9 cellular contexts compared by ENCODE assay signal in the genomic region with DNA sequence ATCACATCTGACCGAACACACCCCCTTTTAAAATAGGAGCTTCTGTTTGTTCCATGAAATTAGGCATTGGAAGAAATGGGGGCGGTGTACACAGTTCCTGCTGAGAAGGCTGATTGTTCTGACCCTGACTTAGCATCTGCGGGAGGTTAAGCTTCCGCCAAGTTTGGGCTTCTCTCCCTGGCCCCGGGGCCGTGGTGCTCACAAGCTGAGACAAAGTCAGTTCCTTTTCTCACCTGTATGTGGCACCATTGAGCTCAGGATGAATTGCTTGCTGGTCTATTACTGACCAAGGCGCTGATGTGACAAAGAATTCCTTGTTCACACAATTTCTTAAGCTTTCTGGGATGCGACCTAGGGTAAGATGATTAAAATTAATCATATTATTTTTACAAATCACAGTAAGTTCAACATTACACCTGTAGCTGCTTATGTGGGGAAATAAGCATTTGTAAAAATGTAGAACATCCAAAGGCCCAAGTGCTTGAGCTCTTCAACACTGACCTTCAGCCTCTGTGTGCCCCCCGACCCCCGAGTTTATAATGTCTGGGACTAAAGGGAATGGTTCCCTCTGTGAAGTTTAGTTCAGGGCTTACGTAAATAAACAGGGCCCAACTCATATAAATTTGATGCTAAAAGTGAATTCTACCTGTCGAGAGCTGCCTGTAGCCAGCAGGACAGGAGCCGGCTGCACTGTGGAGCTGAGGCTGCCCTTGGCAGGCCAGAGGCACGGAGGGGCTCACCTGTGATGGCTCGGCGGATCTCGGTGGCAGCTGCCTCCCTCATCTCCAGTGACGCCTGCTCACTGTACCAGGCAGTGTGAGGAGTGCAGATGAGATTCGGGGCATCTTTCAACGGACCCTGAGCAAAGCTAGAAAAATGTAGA. TPM values are rescaled to one million over a fixed set of nuclear protein-coding genes. Genes with fewer than 3 reads are reported as not detected.
DNase-seq lines count a peak whose midpoint lies in the region; ATAC-seq, FAIRE-seq and TF ChIP-seq lines count a peak whose summit lies in the region.
"Had no signal": no experiment of that assay in that cellular context is flagged by ENCODE, and none has a peak within 500 bp of the region (broad histone marks: within the 10 kb centered on the region; RNA-seq: fewer than 3 reads in every experiment).

No MANE protein-coding gene starts in this region.

- H3K27ac ChIP-seq in PC-9 (no peak overlapping the region), lower lobe of right lung (no peak overlapping the region), tibial artery (peak overlapping the region; percentile 34 to 45)
- H3K27ac ChIP-seq: epithelial cell of prostate had no signal

- TF ChIP-seq CTCF in PC-9 (conservative IDR thresholded peaks at IDR 0.05) (peak; percentile 68), lower lobe of right lung (IDR thresholded peaks at IDR 0.05) (peak; percentile 72), tibial artery (IDR thresholded peaks at IDR 0.05) (peak; percentile 78 to 85)

- POLR2A ChIA-PET in PC-9 (lab: Charles Lee; ENCODE audit: unreplicated experiment), result no interaction called here

- no peaks in the 10 kb centered on the region for H3K4me1 ChIP-seq in PC-9 (replicated peaks; ENCODE audit: insufficient read depth)
- H3K4me1 ChIP-seq in lower lobe of right lung, result no peaks in the 10 kb centered on the region
- peaks cover 0 to 35% (median 12%) of the 10 kb centered on the region in 4 donors for H3K4me1 ChIP-seq in tibial artery

- H3K4me2 ChIP-seq in PC-9, result no peak overlapping the region

- H3K9me3 ChIP-seq in PC-9 (ENCODE audit: insufficient read depth, low read depth) (no peaks in the 10 kb centered on the region), lower lobe of right lung (no peaks in the 10 kb centered on the region), tibial artery (no peaks in the 10 kb centered on the region)

- H3F3A ChIP-seq in PC-9 (ENCODE audit: insufficient read depth, low read depth), result no peaks in the 10 kb centered on the region

- H3K4me3 ChIP-seq in PC-9 (no peak overlapping the region), lower lobe of right lung (no peak overlapping the region), tibial artery (no peak overlapping the region)

- ATAC-seq in HG03103 (IDR thresholded peaks at IDR 0.05; ENCODE audit: low read depth, unreplicated experiment) (peak; percentile 79), lower lobe of right lung (peak; percentile 67 to 75)

- H3K9me2 ChIP-seq in PC-9 (ENCODE audit: insufficient read depth), result no peaks in the 10 kb centered on the region

- FAIRE-seq in GM12892 (lab: Jason Lieb, UNC), result no peak

- no peak overlapping the region for H2AFZ ChIP-seq in PC-9

- no peaks in the 10 kb centered on the region for H3K36me3 ChIP-seq in PC-9 (ENCODE audit: low read depth)
- H3K36me3 ChIP-seq in lower lobe of right lung, result peaks cover 98% of the 10 kb centered on the region
- H3K36me3 ChIP-seq in tibial artery, result peaks cover 51 to 95% (median 76%) of the 10 kb centered on the region in 3 donors

- peak; percentile 8 for DNase-seq in activated naive CD4-positive, alpha-beta T cell treated with Interleukin-2 at 50 U/mL for 16 hours
- DNase-seq in activated naive CD4-positive, alpha-beta T cell treated with anti-CD3 and anti-CD28 coated beads, Interleukin-2, amount 50 U/mL, for 16 hours, result no peak
- DNase-seq in PC-9 (peak in 1 of 2 experiments; percentile 26), dermis microvascular lymphatic vessel endothelial cell (ENCODE audit: low read depth in 2 of 2) (peak; percentile 12 to 61), lower lobe of right lung (peak; percentile 51), tibial artery (peak; percentile 81 to 89), GM12892 (ENCODE audit: insufficient read length) (no peak)

- no TSS peak for BruUV-seq in PC-9 (replicated peaks; lab: Mats Ljungman, UMichigan)

- H4K20me1 ChIP-seq in PC-9 (ENCODE audit: insufficient read depth), result no peaks in the 10 kb centered on the region

- H3K27me3 ChIP-seq in PC-9 (ENCODE audit: insufficient read depth, low read depth) (no peaks in the 10 kb centered on the region), lower lobe of right lung (ENCODE audit: low read depth) (no peaks in the 10 kb centered on the region), tibial artery (no peaks in the 10 kb centered on the region)

- no peaks in the 10 kb centered on the region for H3K79me2 ChIP-seq in PC-9 (ENCODE audit: low read depth)

- intact Hi-C loops in PC-9 (cut with micrococcal nuclease; ENCODE audit: unreplicated experiment), result no loop called here
- intact Hi-C loops in lower lobe of right lung (cut with DNase I), result no loop called here
- intact Hi-C loops in tibial artery (cut with DNase I; ENCODE audit: low total_unique reads), result loop anchor here (10.0 kb wide), 2 partner anchors 352 to 722 kb away; partner anchors contain the start of gene EDRF1

- no peak for TF ChIP-seq POLR2A in GM12892 (IDR thresholded peaks at IDR 0.05; ENCODE audit: low read depth, low read length)

- CTCF ChIA-PET in PC-9 (lab: Charles Lee), result interaction anchor here (1.0 kb wide), 1 partner anchor 56 kb away, joined by 4 read pairs; no protein-coding TSS in a partner anchor

RNA-seq across cellular contexts. Expression of gene ZRANB1, which starts 50.8 kb away (rescaled TPM):
- total RNA-seq in PC-9 (2021) (9.9 and 10.9 TPM in 2 replicates), dermis microvascular lymphatic vessel endothelial cell (15.1 and 19.7 TPM in 2 replicates), lower lobe of right lung (18.7 TPM)
- polyA plus RNA-seq in GM12892 (2012; ENCODE audit: missing spikeins), result 8.4 TPM

Comparison
In these comparisons a context has a peak if more than half of its experiments do, and no peak if none do; other contexts are left out.
1. DNase-seq: peak in activated naive CD4-positive, alpha-beta T cell treated with Interleukin-2 at 50 U/mL for 16 hours (single experiment), dermis microvascular lymphatic vessel endothelial cell (2 of 2), lower lobe of right lung (single experiment) and tibial artery (2 of 2); none in activated naive CD4-positive, alpha-beta T cell treated with anti-CD3 and anti-CD28 coated beads, Interleukin-2, amount 50 U/mL, for 16 hours (single experiment) and GM12892 (single experiment).
2. H3K27ac ChIP-seq: peak in tibial artery (2 of 2); none in PC-9 (single experiment) and lower lobe of right lung (single experiment).
3. Peak in every context shown above with its lines, with median percentiles within 50 percentile points of each other: CTCF ChIP-seq.